In the genomic region with DNA sequence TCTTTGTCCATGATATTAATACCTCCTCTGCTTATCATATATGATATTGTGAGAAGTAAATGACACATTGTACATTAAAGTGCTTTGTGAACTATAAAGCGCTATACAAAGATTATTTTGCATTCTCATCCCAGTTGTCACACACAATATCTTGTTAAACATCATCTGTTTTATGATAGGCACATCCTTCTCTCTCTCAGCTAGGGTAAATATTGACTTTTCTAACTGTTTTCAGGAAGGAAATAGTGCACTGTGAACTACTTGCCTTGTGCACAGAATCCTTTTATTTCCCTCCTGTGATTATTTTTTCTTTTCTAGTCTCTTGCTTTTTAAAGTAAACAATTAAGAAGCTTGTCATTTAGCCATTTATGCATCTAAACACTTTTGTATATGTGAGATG, we compare ENCODE assay signal across 17 cellular contexts.
DNase-seq lines count a peak whose midpoint lies in the region; ATAC-seq and TF ChIP-seq lines count a peak whose summit lies in the region.
"Had no signal": no experiment of that assay in that cellular context is flagged by ENCODE, and none has a peak within 500 bp of the region (broad histone marks: within the 10 kb centered on the region; RNA-seq: fewer than 3 reads in every experiment).

No MANE protein-coding gene starts in this region.

- no peak for ATAC-seq in natural killer cell
- ATAC-seq in natural killer cell treated with Interleukin-12 subunit alpha and Interleukin-12 subunit beta and Interleukin-15 and Interleukin-18, amount 100 ng/mL, for 72 hours, result no peak
- ATAC-seq: activated CD4-positive, CD25-positive, alpha-beta regulatory T cell treated with anti-CD3 and anti-CD28 coated beads, Interleukin-2, amount 50 U/mL, for 24 hours; T-cell had no signal

- no peak for DNase-seq in natural killer cell
- DNase-seq in natural killer cell treated with Interleukin-12 subunit alpha and Interleukin-12 subunit beta and Interleukin-15 and Interleukin-18, amount 100 ng/mL, for 72 hours (ENCODE audit: low spot score), result no peak
- DNase-seq in NCI-H2081 treated with DMSO at 0.1 percent for 48 hours (lab: John Stamatoyannopoulos, UW), result peak; percentile 21
- DNase-seq in immature natural killer cell, result no peak
- no peak for DNase-seq in GDM1 (lab: John Stamatoyannopoulos, UW)
- DNase-seq in CD1c-positive myeloid dendritic cell (ENCODE audit: extremely low spot score), result no peak
- DNase-seq in cardiac septum (ENCODE audit: low spot score), result no peak
- DNase-seq: activated CD4-positive, alpha-beta T cell treated with anti-CD3 and anti-CD28 coated beads, Interleukin-2, amount 50 U/mL, for 48 hours; amygdala; Calu3; EL; MV-4-11; NCI-H524 treated with DMSO at 0.1 percent for 48 hours; spleen; T-cell had no signal

- H3K27ac Mint-ChIP-seq in natural killer cell (peak overlapping the region; percentile 0 to 7), immature natural killer cell (peak overlapping the region in 4 of 6 donors; percentile 1 to 73 (median 30))
- peak overlapping the region in 1 of 2 donors; percentile 18 for H3K27ac Mint-ChIP-seq in natural killer cell treated with Interleukin-12 subunit alpha and Interleukin-12 subunit beta and Interleukin-15 and Interleukin-18, amount 100 ng/mL, for 72 hours
- H3K27ac Mint-ChIP-seq: activated naive CD4-positive, alpha-beta T cell treated with anti-CD3 and anti-CD28 coated beads, Interleukin-2, amount 50 U/mL, for 24 hours; T-cell had no signal

- H3K4me3 Mint-ChIP-seq in natural killer cell (no peak overlapping the region), immature natural killer cell (no peak overlapping the region)
- H3K4me3 Mint-ChIP-seq in natural killer cell treated with Interleukin-12 subunit alpha and Interleukin-12 subunit beta and Interleukin-15 and Interleukin-18, amount 100 ng/mL, for 72 hours, result no peak overlapping the region
- H3K4me3 Mint-ChIP-seq: activated naive CD4-positive, alpha-beta T cell treated with anti-CD3 and anti-CD28 coated beads, Interleukin-2, amount 50 U/mL, for 24 hours; T-cell had no signal

- peaks cover 57 to 60% of the 10 kb centered on the region in 2 donors for H3K4me1 Mint-ChIP-seq in natural killer cell
- H3K4me1 Mint-ChIP-seq in natural killer cell treated with Interleukin-12 subunit alpha and Interleukin-12 subunit beta and Interleukin-15 and Interleukin-18, amount 100 ng/mL, for 72 hours (ENCODE audit: low read depth in 2 of 2), result peaks cover 32 to 40% of the 10 kb centered on the region in 2 donors
- peaks cover 39 to 66% of the 10 kb centered on the region in 2 donors for H3K4me1 Mint-ChIP-seq in immature natural killer cell
- H3K4me1 Mint-ChIP-seq: activated naive CD4-positive, alpha-beta T cell treated with anti-CD3 and anti-CD28 coated beads, Interleukin-2, amount 50 U/mL, for 24 hours had no signal

- H3K27me3 Mint-ChIP-seq in natural killer cell (ENCODE audit: low read depth in 2 of 2) (no peaks in the 10 kb centered on the region), immature natural killer cell (ENCODE audit: low read depth in 3 of 3) (no peaks in the 10 kb centered on the region)
- H3K27me3 Mint-ChIP-seq in natural killer cell treated with Interleukin-12 subunit alpha and Interleukin-12 subunit beta and Interleukin-15 and Interleukin-18, amount 100 ng/mL, for 72 hours, result no peaks in the 10 kb centered on the region
- H3K27me3 Mint-ChIP-seq: activated naive CD4-positive, alpha-beta T cell treated with anti-CD3 and anti-CD28 coated beads, Interleukin-2, amount 50 U/mL, for 24 hours; T-cell had no signal

- intact Hi-C loops in natural killer cell (cut with micrococcal nuclease), result no loop called here
- intact Hi-C loops in cardiac septum (cut with DNase I), result no loop called here

- H3K36me3 Mint-ChIP-seq in natural killer cell, result no peaks in the 10 kb centered on the region
- peaks cover 10% of the 10 kb centered on the region for H3K36me3 Mint-ChIP-seq in natural killer cell treated with Interleukin-12 subunit alpha and Interleukin-12 subunit beta and Interleukin-15 and Interleukin-18, amount 100 ng/mL, for 72 hours
- peaks cover 4 to 9% (median 4%) of the 10 kb centered on the region in 3 donors for H3K36me3 Mint-ChIP-seq in immature natural killer cell

- no peaks in the 10 kb centered on the region for H3K9me3 Mint-ChIP-seq in natural killer cell
- peaks cover 6% of the 10 kb centered on the region for H3K9me3 Mint-ChIP-seq in natural killer cell treated with Interleukin-12 subunit alpha and Interleukin-12 subunit beta and Interleukin-15 and Interleukin-18, amount 100 ng/mL, for 72 hours
- peaks cover 0 to 2% (median 0%) of the 10 kb centered on the region in 6 donors for H3K9me3 Mint-ChIP-seq in immature natural killer cell
- H3K9me3 Mint-ChIP-seq: activated naive CD4-positive, alpha-beta T cell treated with anti-CD3 and anti-CD28 coated beads, Interleukin-2, amount 50 U/mL, for 24 hours had no signal

- TF ChIP-seq CTCF in natural killer cell (IDR thresholded peaks at IDR 0.05), result no peak
